ENCODE assay signal across 1 cellular context in genomic region chr5:39578887-39579497, GRCh38.
TF ChIP-seq lines count a peak whose summit lies in the region.

No MANE protein-coding gene starts in this region.

TF ChIP-seq in GM23338, 12 proteins besides CTCF, POLR2A, EP300 and RAD21 (continued from another document):
- TF ChIP-seq REST (IDR thresholded peaks at IDR 0.05; ENCODE audit: unreplicated experiment) (no peak), ZNF331 (CRISPR knock-in tag; IDR thresholded peaks at IDR 0.05; ENCODE audit: low read depth) (no peak), ZNF114 (CRISPR knock-in tag; IDR thresholded peaks at IDR 0.05) (no peak), JUNB (IDR thresholded peaks at IDR 0.05; ENCODE audit: unreplicated experiment) (no peak), POLR2AphosphoS5 (IDR thresholded peaks at IDR 0.05; ENCODE audit: low read depth) (no peak)
TF ChIP-seq in GM23338: peak in this region for 0.
